28 cellular contexts compared by ENCODE assay signal in the genomic region with DNA sequence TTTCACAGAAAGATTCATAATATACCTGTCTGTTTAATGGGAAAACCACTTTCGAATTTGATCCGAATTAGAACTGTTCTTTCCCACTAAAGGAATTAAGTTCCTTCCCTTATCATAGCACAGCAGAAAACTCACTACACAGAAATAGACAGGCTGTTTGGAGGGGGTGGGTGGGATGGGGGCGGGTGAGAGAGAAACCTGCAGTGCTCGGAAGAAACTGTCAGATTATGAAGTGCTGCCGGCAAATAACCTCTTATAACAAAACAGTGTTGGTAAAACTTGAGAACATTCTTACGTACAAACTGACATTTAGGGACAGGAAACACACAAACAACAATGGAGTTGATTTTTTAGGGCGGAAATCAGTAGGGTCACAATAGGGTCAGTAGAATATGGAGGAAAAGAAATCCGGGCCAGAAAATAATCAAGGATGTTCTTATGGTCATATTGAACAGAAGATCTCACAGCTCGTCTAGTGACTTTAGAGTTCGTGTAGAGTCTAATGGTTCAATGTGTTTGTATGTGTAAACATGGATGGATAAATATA.
"Had no signal": no experiment of that assay in that cellular context is flagged by ENCODE, and none has a peak within 500 bp of the region (broad histone marks: within the 10 kb centered on the region; RNA-seq: fewer than 3 reads in every experiment).

No MANE protein-coding gene starts in this region.

- H3K9ac ChIP-seq: neural progenitor cell had no signal

- H3K36me3 Mint-ChIP-seq: activated naive CD8-positive, alpha-beta T cell treated with anti-CD3 and anti-CD28 coated beads for 36 hours; brain; naive thymus-derived CD8-positive, alpha-beta T cell; neural progenitor cell had no signal

- H3K4me1 Mint-ChIP-seq: activated naive CD8-positive, alpha-beta T cell treated with anti-CD3 and anti-CD28 coated beads for 36 hours; brain; naive thymus-derived CD8-positive, alpha-beta T cell; neural progenitor cell had no signal

- H3K4me2 ChIP-seq: neural progenitor cell had no signal

- H3K9me3 Mint-ChIP-seq: activated naive CD4-positive, alpha-beta T cell treated with anti-CD3 and anti-CD28 coated beads for 36 hours had no signal

- H3K27ac ChIP-seq: adrenal gland, cardiac muscle cell, coronary artery, lower lobe of right lung, neural progenitor cell, thoracic aorta, uterus, VCaP had no signal

- H3K27me3 ChIP-seq: adrenal gland, cardiac muscle cell, neural progenitor cell, uterus had no signal

- H3K36me3 ChIP-seq: adrenal gland, cardiac muscle cell, lower lobe of right lung, neural progenitor cell, thoracic aorta, uterus had no signal

- ATAC-seq: activated CD4-positive, CD25-positive, alpha-beta regulatory T cell treated with anti-CD3 and anti-CD28 coated beads, Interleukin-2, amount 50 U/mL, for 24 hours; effector memory CD8-positive, alpha-beta T cell; lower lobe of right lung; naive thymus-derived CD8-positive, alpha-beta T cell; stimulated activated naive CD8-positive, alpha-beta T cell treated with anti-CD3 and anti-CD28 coated beads, Interleukin-15, Interleukin-2, amounts not matched to agents 100 U/mL and 50 U/mL, for 24 hours had no signal

- H2AFZ ChIP-seq: neural progenitor cell had no signal

- H3K27ac Mint-ChIP-seq: activated naive CD4-positive, alpha-beta T cell treated with anti-CD3 and anti-CD28 coated beads for 36 hours; activated naive CD8-positive, alpha-beta T cell treated with anti-CD3 and anti-CD28 coated beads for 36 hours; brain; effector memory CD8-positive, alpha-beta T cell; naive thymus-derived CD8-positive, alpha-beta T cell; neural progenitor cell; T-helper 1 cell treated with Interleukin-12 subunit alpha and Interleukin-12 subunit beta and Interleukin-4 antibody, amounts not matched to agents 30 μg/mL and 1 μg/mL, for 36 hours had no signal

- H3K4me1 ChIP-seq: adrenal gland, lower lobe of right lung, neural progenitor cell, uterus had no signal

- H3K4me3 Mint-ChIP-seq: activated naive CD4-positive, alpha-beta T cell treated with anti-CD3 and anti-CD28 coated beads for 36 hours; activated naive CD8-positive, alpha-beta T cell treated with anti-CD3 and anti-CD28 coated beads for 36 hours; brain; effector memory CD8-positive, alpha-beta T cell; naive thymus-derived CD8-positive, alpha-beta T cell; neural progenitor cell; T-helper 1 cell treated with Interleukin-12 subunit alpha and Interleukin-12 subunit beta and Interleukin-4 antibody, amounts not matched to agents 30 μg/mL and 1 μg/mL, for 36 hours had no signal

- H3K27me3 Mint-ChIP-seq: activated naive CD8-positive, alpha-beta T cell treated with anti-CD3 and anti-CD28 coated beads for 36 hours; brain; effector memory CD8-positive, alpha-beta T cell; naive thymus-derived CD8-positive, alpha-beta T cell had no signal

- H3K4me3 ChIP-seq: adrenal gland, cardiac muscle cell, coronary artery, lower lobe of right lung, neural progenitor cell, thoracic aorta, uterus had no signal

- H3K9me3 ChIP-seq: adrenal gland, lower lobe of right lung, thoracic aorta, uterus had no signal

- DNase-seq: activated CD4-positive, alpha-beta T cell treated with anti-CD3 and anti-CD28 coated beads for 48 hours; activated CD4-positive, alpha-beta T cell treated with anti-CD3 and anti-CD28 coated beads, Interleukin-2, amount 50 U/mL, for 48 hours; activated CD8-positive, alpha-beta memory T cell treated with anti-CD3 and anti-CD28 coated beads for 24 hours; activated effector memory CD4-positive, alpha-beta T cell treated with Interleukin-2 at 50 U/mL for 16 hours; activated naive CD4-positive, alpha-beta T cell treated with anti-CD3 and anti-CD28 coated beads for 36 hours; activated naive CD8-positive, alpha-beta T cell treated with anti-CD3 and anti-CD28 coated beads for 36 hours; adrenal gland; aorta; effector memory CD8-positive, alpha-beta T cell; erythroblast; lower lobe of right lung; mesenchymal stem cell; naive thymus-derived CD8-positive, alpha-beta T cell; occipital lobe; right cardiac atrium; stimulated activated CD4-positive, alpha-beta T cell treated with anti-CD3 and anti-CD28 coated beads, Interleukin-2, amount 100 ng/mL, for 48 hours; stimulated activated naive CD8-positive, alpha-beta T cell treated with anti-CD3 and anti-CD28 coated beads, Interleukin-15, Interleukin-2, amounts not matched to agents 100 U/mL and 50 U/mL, for 24 hours; T-helper 9 cell; trophoblast cell; uterus had no signal
